ENCODE assay signal across 22 cellular contexts in the genomic region with DNA sequence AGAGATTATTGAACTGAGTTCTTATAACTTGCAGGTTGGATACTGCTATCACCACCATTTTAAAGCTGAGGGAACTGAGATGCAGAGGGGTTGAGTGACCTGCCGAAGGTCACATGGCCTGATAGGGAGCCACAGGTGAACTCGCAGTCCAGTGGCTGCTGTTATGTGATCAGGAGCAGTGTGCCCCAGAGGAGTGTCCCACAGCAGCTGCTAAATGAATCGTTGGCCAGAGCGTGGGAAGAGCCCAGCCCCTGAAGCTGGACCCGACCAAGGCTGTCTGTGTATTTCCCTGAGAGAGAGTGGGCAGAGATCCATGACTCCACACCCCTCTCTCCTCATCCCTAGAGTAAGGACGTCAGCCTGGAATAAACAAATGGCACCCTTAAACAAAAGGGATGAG. TPM values are rescaled to one million over a fixed set of nuclear protein-coding genes. Genes with fewer than 3 reads are reported as not detected.
"Had no signal": no experiment of that assay in that cellular context is flagged by ENCODE, and none has a peak within 500 bp of the region (broad histone marks: within the 10 kb centered on the region; RNA-seq: fewer than 3 reads in every experiment).

No MANE protein-coding gene starts in this region.

- H3K4me1 Mint-ChIP-seq: activated B cell treated with CpG ODN at 0.5 μM for 24 hours; central memory CD8-positive, alpha-beta T cell had no signal

- H3K27ac Mint-ChIP-seq: activated B cell treated with CpG ODN at 0.5 μM for 24 hours; activated naive CD8-positive, alpha-beta T cell; activated T-cell treated with anti-CD3 and anti-CD28 coated beads, Interleukin-2, amount 50 U/mL, for 72 hours; brain; stimulated activated naive CD8-positive, alpha-beta T cell treated with anti-CD3 and anti-CD28 coated beads, Interleukin-15, Interleukin-2, amounts not matched to agents 100 ng/mL and 50 ng/mL, for 24 hours had no signal

- H3K9me3 ChIP-seq: esophagus muscularis mucosa had no signal

- H3K4me3 Mint-ChIP-seq: activated B cell treated with CpG ODN at 0.5 μM for 24 hours; activated naive CD8-positive, alpha-beta T cell; activated T-cell treated with anti-CD3 and anti-CD28 coated beads, Interleukin-2, amount 50 U/mL, for 72 hours; brain; central memory CD8-positive, alpha-beta T cell; stimulated activated naive CD8-positive, alpha-beta T cell treated with anti-CD3 and anti-CD28 coated beads, Interleukin-15, Interleukin-2, amounts not matched to agents 100 ng/mL and 50 ng/mL, for 24 hours had no signal

- H3K4me1 ChIP-seq: foreskin keratinocyte, parathyroid adenoma had no signal

- H3K27me3 ChIP-seq: foreskin keratinocyte had no signal

- H3K27me3 Mint-ChIP-seq: activated naive CD8-positive, alpha-beta T cell; stimulated activated naive CD8-positive, alpha-beta T cell treated with anti-CD3 and anti-CD28 coated beads, Interleukin-15, Interleukin-2, amounts not matched to agents 100 ng/mL and 50 ng/mL, for 24 hours had no signal

- H3K9me3 Mint-ChIP-seq: activated B cell treated with CpG ODN at 0.5 μM for 24 hours; activated T-cell treated with anti-CD3 and anti-CD28 coated beads, Interleukin-2, amount 50 U/mL, for 72 hours; central memory CD8-positive, alpha-beta T cell; stimulated activated naive CD8-positive, alpha-beta T cell treated with anti-CD3 and anti-CD28 coated beads, Interleukin-15, Interleukin-2, amounts not matched to agents 100 ng/mL and 50 ng/mL, for 24 hours had no signal

- H3K4me2 ChIP-seq: smooth muscle cell had no signal

- H3K36me3 ChIP-seq: esophagus muscularis mucosa had no signal

- H3K36me3 Mint-ChIP-seq: activated naive CD8-positive, alpha-beta T cell; brain had no signal

- H3K4me3 ChIP-seq: esophagus muscularis mucosa, lung, smooth muscle cell had no signal

- H3K9ac ChIP-seq: parathyroid adenoma had no signal

- DNase-seq: activated B cell treated with CpG ODN at 0.5 μM for 24 hours; activated CD4-positive, alpha-beta T cell treated with anti-CD3 and anti-CD28 coated beads for 48 hours; activated CD8-positive, alpha-beta memory T cell treated with anti-CD3 and anti-CD28 coated beads, Interleukin-2, amount 50 U/mL, for 48 hours; activated gamma-delta T cell; activated T-cell treated with anti-CD3 and anti-CD28 coated beads, Interleukin-2, amount 50 U/mL, for 72 hours; amygdala; cortex of kidney; effector CD4-positive, alpha-beta T cell; foreskin keratinocyte; midbrain had no signal

- ATAC-seq: activated T-cell treated with anti-CD3 and anti-CD28 coated beads, Interleukin-2, amount 50 U/mL, for 72 hours; foreskin keratinocyte had no signal

- H3K27ac ChIP-seq: esophagus muscularis mucosa, foreskin keratinocyte, parathyroid adenoma had no signal

RNA-seq across cellular contexts. Expression of a gene that starts 26.7 kb away (rescaled TPM):
- total RNA-seq: activated B cell treated with CpG ODN at 0.5 μM for 24 hours; activated T-cell treated with anti-CD3 and anti-CD28 coated beads, Interleukin-2, amount 50 U/mL, for 72 hours; esophagus muscularis mucosa; foreskin keratinocyte; lung; renal cortical epithelial cell; smooth muscle cell; T-helper 2 cell treated with Interferon-gamma antibody and Interleukin-4, amounts not matched to agents 100 ng/mL and 5 ng/mL, for 36 hours; temporal lobe; ureter had no signal
- polyA plus RNA-seq: foreskin keratinocyte, lung, smooth muscle cell had no signal

RNA-seq across cellular contexts. Expression of a gene that starts 50.9 kb away (rescaled TPM):
- total RNA-seq: activated B cell treated with CpG ODN at 0.5 μM for 24 hours; T-helper 2 cell treated with Interferon-gamma antibody and Interleukin-4, amounts not matched to agents 100 ng/mL and 5 ng/mL, for 36 hours; temporal lobe had no signal

RNA-seq across cellular contexts. Expression of a gene that starts 52.6 kb away (rescaled TPM):
- total RNA-seq: activated B cell treated with CpG ODN at 0.5 μM for 24 hours; T-helper 2 cell treated with Interferon-gamma antibody and Interleukin-4, amounts not matched to agents 100 ng/mL and 5 ng/mL, for 36 hours had no signal
